ENCODE assay signal across 8 cellular contexts in genomic region chr10:73997806-73998622, GRCh38. TPM values are rescaled to one million over a fixed set of nuclear protein-coding genes. Genes with fewer than 3 reads are reported as not detected.
DNase-seq lines count a peak whose midpoint lies in the region; TF ChIP-seq lines count a peak whose summit lies in the region.

TSS of gene VCL (plus strand) at chr10:73998116. CDS start at chr10:73998208, 92 bp downstream.

- H2BK15ac ChIP-seq in neuronal stem cell (ENCODE audit: low read length), result peak within 1 kb of the TSS; percentile 88

- no peaks in the 10 kb centered on the region for H3K79me1 ChIP-seq in neuronal stem cell (ENCODE audit: low read depth, low read length)

- peaks cover 4 to 5% of the 10 kb centered on the region in 2 donors for H3K4me1 ChIP-seq in neuronal stem cell (ENCODE audit: control insufficient read depth in 2 of 2, insufficient read depth in 1 of 2, low read depth in 1 of 2, low read length in 2 of 2)

- peak within 1 kb of the TSS; percentile 95 for H3K4me2 ChIP-seq in neuronal stem cell (ENCODE audit: insufficient read depth, low read length, poor library complexity, severe bottlenecking)

- peak within 1 kb of the TSS; percentile 99 for H3K23ac ChIP-seq in neuronal stem cell (ENCODE audit: low read depth, low read length, poor library complexity)

- H4K8ac ChIP-seq in neuronal stem cell (ENCODE audit: low read depth, low read length), result no peak within 1 kb of the TSS

- peak within 1 kb of the TSS; percentile 100 for H3K9ac ChIP-seq in neuronal stem cell (ENCODE audit: low read depth, low read length, poor library complexity)

- no peaks in the 10 kb centered on the region for H3K27me3 ChIP-seq in neuronal stem cell (ENCODE audit: control insufficient read depth in 3 of 3, insufficient read depth in 3 of 3, low read depth in 1 of 3, low read length in 3 of 3)

- in situ Hi-C loops in SK-MEL-5 (cut with HindIII; ENCODE audit: low pct_unique_long_range_greater_than_20kb, low sequenced_read_pairs), result no loop called here

- H4K91ac ChIP-seq in neuronal stem cell (ENCODE audit: low read depth, low read length, poor library complexity), result peak within 1 kb of the TSS; percentile 19

- H3K14ac ChIP-seq in neuronal stem cell (ENCODE audit: low read length), result peak within 1 kb of the TSS; percentile 98

- DNase-seq in GF-D8 (lab: John Stamatoyannopoulos, UW), result peak; percentile 76
- DNase-seq in HEK293T (ENCODE audit: extremely low spot score), result peak; percentile 97
- peak; percentile 90 for DNase-seq in MV-4-11 (lab: John Stamatoyannopoulos, UW)
- peak; percentile 95 for DNase-seq in SK-MEL-5 (ENCODE audit: low read depth, low spot score)
- peak; percentile 97 for DNase-seq in activated naive CD4-positive, alpha-beta T cell treated with Interleukin-2 at 50 U/mL for 16 hours
- peak; percentile 95 for DNase-seq in foreskin melanocyte
- peak; percentile 99 for DNase-seq in neuronal stem cell (ENCODE audit: low spot score)

- POLR2A ChIA-PET in HEK293T (lab: Yijun Ruan, JAX), result interaction anchor here (0.9 to 2.7 kb wide), 5 partner anchors 14 to 45 kb away, joined by 3 to 11 read pairs (median 7); no protein-coding TSS in a partner anchor

- H3K36me3 ChIP-seq in neuronal stem cell (replicated peaks in 1 of 2; ENCODE audit: control insufficient read depth in 2 of 2, insufficient read depth in 2 of 2, low read length in 2 of 2), result peaks cover 2 to 27% of the 10 kb centered on the region in 2 donors

- peak within 1 kb of the TSS; percentile 98 to 100 for H3K4me3 ChIP-seq in neuronal stem cell (ENCODE audit: low read length in 2 of 2)

- peak within 1 kb of the TSS; percentile 57 for H2BK120ac ChIP-seq in neuronal stem cell (ENCODE audit: low read depth, low read length)

- peak within 1 kb of the TSS; percentile 98 for H2BK5ac ChIP-seq in neuronal stem cell (ENCODE audit: low read length)

- peak within 1 kb of the TSS; percentile 91 for H2BK12ac ChIP-seq in neuronal stem cell (ENCODE audit: low read length)

- CTCF ChIA-PET in HEK293T (lab: Yijun Ruan, JAX), result interaction anchor here (0.9 kb wide), 1 partner anchor 57 kb away, joined by 4 read pairs; no protein-coding TSS in a partner anchor

- peak within 1 kb of the TSS; percentile 98 for H3K18ac ChIP-seq in neuronal stem cell (ENCODE audit: low read length)

- H2AFZ ChIP-seq in neuronal stem cell (ENCODE audit: low read length), result peak within 1 kb of the TSS; percentile 89

- H3K9me3 ChIP-seq in neuronal stem cell (replicated peaks in 1 of 2; ENCODE audit: control insufficient read depth in 2 of 2, insufficient read depth in 1 of 2, low read depth in 1 of 2, low read length in 2 of 2), result no peaks in the 10 kb centered on the region

- H3K4ac ChIP-seq in neuronal stem cell (ENCODE audit: low read length), result no peak within 1 kb of the TSS

- no peak for TF ChIP-seq CTCF in subcutaneous adipose tissue (IDR thresholded peaks at IDR 0.05; ENCODE audit: low read depth)

- H3K27ac ChIP-seq in neuronal stem cell (replicated peaks; ENCODE audit: low read length), result peak within 1 kb of the TSS; percentile 93

- WGBS in neuronal stem cell (ENCODE audit: extremely low coverage in 2 of 2, insufficient read length in 2 of 2, insufficient replicate concordance in 1 of 2), 2 donors, result no CpG with 5 or more reads among the region's 90 CpGs

- H2AK5ac ChIP-seq in neuronal stem cell (ENCODE audit: low read depth, low read length), result peak within 1 kb of the TSS; percentile 90

TF ChIP-seq in HEK293T, 16 proteins besides CTCF, POLR2A, EP300 and RAD21:
- no peak; the same call in 1 of the 2 replicates for TF ChIP-seq HDGF (IDR thresholded peaks at IDR 0.05; ENCODE audit: borderline replicate concordance)
- TF ChIP-seq ELF4 (IDR thresholded peaks at IDR 0.05), result peak; percentile 60; the same call in 1 of the 2 replicates

RNA-seq across cellular contexts. Expression of gene VCL, which starts in this region (rescaled TPM):
- total RNA-seq in SK-MEL-5 (2014; rRNA removed; shearing (Covaris generic)), result 26.6 and 30.5 TPM in 2 replicates
- polyA plus RNA-seq in SK-MEL-5 (2015; cell fraction: cytosol; rRNA removed), result 22.9 and 30.7 TPM in 2 replicates
- 50.3 and 66.4 TPM in 2 replicates for polyA plus RNA-seq in SK-MEL-5 (2015; cell fraction: nucleus; rRNA removed)
- 72.7 TPM for polyA plus RNA-seq in neuronal stem cell (2013, experiment 1 of 2)
- 73.3 TPM for polyA plus RNA-seq in neuronal stem cell (2013, experiment 2 of 2)
- 100 to 1,000 TPM in 1 of 4 donors, 10 to 100 TPM in 3; 64.1 to 113 (median 73.4) TPM for total RNA-seq in subcutaneous adipose tissue

Comparison
In these comparisons a context has a peak if more than half of its experiments do, and no peak if none do; other contexts are left out.
1. Peak in every context shown above with its lines: DNase-seq, H3K4me3 ChIP-seq and H3K27ac ChIP-seq.